12 cellular contexts compared by ENCODE assay signal in genomic region chr18:2780750-2781149, GRCh38.
"Had no signal": no experiment of that assay in that cellular context is flagged by ENCODE, and none has a peak within 500 bp of the region (broad histone marks: within the 10 kb centered on the region; RNA-seq: fewer than 3 reads in every experiment).

No MANE protein-coding gene starts in this region.

- H3K27ac Mint-ChIP-seq: activated B cell treated with CpG ODN at 0.5 μM for 24 hours; T-helper 1 cell treated with Interleukin-12 subunit alpha and Interleukin-12 subunit beta and Interleukin-4 antibody, amounts not matched to agents 30 μg/mL and 1 μg/mL, for 36 hours had no signal

- DNase-seq: activated B cell treated with CpG ODN at 0.5 μM for 24 hours; activated CD4-positive, alpha-beta T cell treated with anti-CD3 and anti-CD28 coated beads, Interleukin-2, amount 50 U/mL, for 4 hours; activated effector memory CD4-positive, alpha-beta T cell treated with Interleukin-2 at 50 U/mL for 16 hours; effector CD8-positive, alpha-beta T cell; gastrocnemius medialis; kidney; left ventricle myocardium superior; mesendoderm; small intestine; trophoblast cell had no signal

- H3K4me1 Mint-ChIP-seq: activated B cell treated with CpG ODN at 0.5 μM for 24 hours had no signal

- H3K9me3 Mint-ChIP-seq: activated B cell treated with CpG ODN at 0.5 μM for 24 hours; T-helper 1 cell treated with Interleukin-12 subunit alpha and Interleukin-12 subunit beta and Interleukin-4 antibody, amounts not matched to agents 30 μg/mL and 1 μg/mL, for 36 hours had no signal

- H3K27me3 Mint-ChIP-seq: activated B cell treated with CpG ODN at 0.5 μM for 24 hours had no signal

- ATAC-seq: gastrocnemius medialis, left ventricle myocardium superior, Right ventricle myocardium inferior had no signal

- H3K4me3 Mint-ChIP-seq: activated B cell treated with CpG ODN at 0.5 μM for 24 hours; T-helper 1 cell treated with Interleukin-12 subunit alpha and Interleukin-12 subunit beta and Interleukin-4 antibody, amounts not matched to agents 30 μg/mL and 1 μg/mL, for 36 hours had no signal
